Comparison of ENCODE assay signal across 19 cellular contexts in genomic region chr2:19888831-19889230, GRCh38. TPM values are rescaled to one million over a fixed set of nuclear protein-coding genes. Genes with fewer than 3 reads are reported as not detected.
DNase-seq lines count a peak whose midpoint lies in the region; ATAC-seq and TF ChIP-seq lines count a peak whose summit lies in the region.
"Had no signal": no experiment of that assay in that cellular context is flagged by ENCODE, and none has a peak within 500 bp of the region (broad histone marks: within the 10 kb centered on the region; RNA-seq: fewer than 3 reads in every experiment).

No MANE protein-coding gene starts in this region.

- no peak for TF ChIP-seq POLR2A in prostate gland (IDR thresholded peaks at IDR 0.05)

- no peaks in the 10 kb centered on the region for H3K9me3 Mint-ChIP-seq in activated T-helper 17 cell treated with anti-CD3 and anti-CD28 coated beads, Interleukin-2, amount 50 U/mL, for 72 hours
- H3K9me3 Mint-ChIP-seq in activated CD8-positive, alpha-beta T cell treated with anti-CD3 and anti-CD28 coated beads, Interleukin-2, amount 10 ng/mL, durations not matched to agents 7 days and 5 days (ENCODE audit: insufficient read depth), result no peaks in the 10 kb centered on the region
- H3K9me3 Mint-ChIP-seq: GM23338 had no signal

- H3K9me3 ChIP-seq in left ventricle myocardium inferior (replicated peaks), result no peaks in the 10 kb centered on the region
- H3K9me3 ChIP-seq in prostate gland, result no peaks in the 10 kb centered on the region
- no peaks in the 10 kb centered on the region for H3K9me3 ChIP-seq in left lung
- H3K9me3 ChIP-seq: Peyer's patch had no signal

- no peaks in the 10 kb centered on the region for H3K36me3 ChIP-seq in left ventricle myocardium inferior
- H3K36me3 ChIP-seq in prostate gland, result no peaks in the 10 kb centered on the region
- no peaks in the 10 kb centered on the region for H3K36me3 ChIP-seq in left lung
- H3K36me3 ChIP-seq: Peyer's patch had no signal

- WGBS in prostate gland, result 92% methylated on average over 4 of the region's 4 CpGs

- peaks cover 18% of the 10 kb centered on the region for H3K4me1 Mint-ChIP-seq in activated T-helper 17 cell treated with anti-CD3 and anti-CD28 coated beads, Interleukin-2, amount 50 U/mL, for 72 hours
- peaks cover 10% of the 10 kb centered on the region for H3K4me1 Mint-ChIP-seq in activated CD8-positive, alpha-beta T cell treated with anti-CD3 and anti-CD28 coated beads, Interleukin-2, amount 10 ng/mL, durations not matched to agents 7 days and 5 days (ENCODE audit: low read depth)

- H3K36me3 Mint-ChIP-seq in activated T-helper 17 cell treated with anti-CD3 and anti-CD28 coated beads, Interleukin-2, amount 50 U/mL, for 72 hours (ENCODE audit: low read depth), result peaks cover 12% of the 10 kb centered on the region
- H3K36me3 Mint-ChIP-seq in activated CD8-positive, alpha-beta T cell treated with anti-CD3 and anti-CD28 coated beads, Interleukin-2, amount 10 ng/mL, durations not matched to agents 7 days and 5 days (ENCODE audit: low read depth), result peaks cover 8% of the 10 kb centered on the region

- H3K27me3 ChIP-seq in left ventricle myocardium inferior (ENCODE audit: low read depth) (no peaks in the 10 kb centered on the region), prostate gland (replicated peaks; ENCODE audit: insufficient read depth) (no peaks in the 10 kb centered on the region), left lung (no peaks in the 10 kb centered on the region)
- H3K27me3 ChIP-seq: Peyer's patch had no signal

- no peak overlapping the region for H3K4me3 Mint-ChIP-seq in activated T-helper 17 cell treated with anti-CD3 and anti-CD28 coated beads, Interleukin-2, amount 50 U/mL, for 72 hours
- no peak overlapping the region for H3K4me3 Mint-ChIP-seq in activated CD8-positive, alpha-beta T cell treated with anti-CD3 and anti-CD28 coated beads, Interleukin-2, amount 10 ng/mL, durations not matched to agents 7 days and 5 days
- H3K4me3 Mint-ChIP-seq: CD14-positive monocyte, GM23338 had no signal

- DNase-seq in left ventricle myocardium superior (no peak), left ventricle myocardium inferior (no peak), HEK293T (ENCODE audit: extremely low spot score) (peak; percentile 2), prostate gland (ENCODE audit: low spot score) (no peak), DMS153 (lab: John Stamatoyannopoulos, UW) (no peak), left lung (no peak)
- DNase-seq in activated CD8-positive, alpha-beta T cell treated with anti-CD3 and anti-CD28 coated beads, Interleukin-2, amount 10 ng/mL, durations not matched to agents 7 days and 5 days, result no peak
- DNase-seq: GF-D8, KBM-7, MV-4-11, NCI-H1694 treated with DMSO at 0.1 percent for 48 hours, NCI-H2107, NCI-H226, NCI-H524 treated with DMSO at 0.1 percent for 48 hours, Peyer's patch had no signal

- no peak overlapping the region for H3K27ac ChIP-seq in left ventricle myocardium inferior (replicated peaks)
- peak overlapping the region; percentile 46 to 67 for H3K27ac ChIP-seq in prostate gland
- H3K27ac ChIP-seq in left lung, result no peak overlapping the region
- H3K27ac ChIP-seq: Peyer's patch had no signal

- H3K4me1 ChIP-seq in left ventricle myocardium inferior, result peaks cover 31% of the 10 kb centered on the region
- peaks cover 3% of the 10 kb centered on the region for H3K4me1 ChIP-seq in prostate gland (replicated peaks)
- peaks cover 0 to 5% of the 10 kb centered on the region in 2 donors for H3K4me1 ChIP-seq in left lung
- H3K4me1 ChIP-seq: Peyer's patch had no signal

- ATAC-seq in left ventricle myocardium superior (peak; percentile 60), left lung (no peak)
- peak; percentile 21 for ATAC-seq in activated T-helper 17 cell treated with anti-CD3 and anti-CD28 coated beads, Interleukin-2, amount 50 U/mL, for 72 hours (replicated peaks)
- ATAC-seq in activated CD8-positive, alpha-beta T cell treated with anti-CD3 and anti-CD28 coated beads, Interleukin-2, amount 10 ng/mL, durations not matched to agents 7 days and 5 days, result no peak
- ATAC-seq: GM23338, HCT116 had no signal

- intact Hi-C loops in left ventricle myocardium superior (cut with micrococcal nuclease), result no loop called here
- intact Hi-C loops in left ventricle myocardium inferior (cut with micrococcal nuclease), result no loop called here
- intact Hi-C loops in prostate gland (cut with DNase I), result no loop called here
- intact Hi-C loops in left lung (cut with DNase I), result no loop called here

- H3K4me3 ChIP-seq in left ventricle myocardium inferior, result no peak overlapping the region
- H3K4me3 ChIP-seq in prostate gland, result no peak overlapping the region
- no peak overlapping the region for H3K4me3 ChIP-seq in left lung
- H3K4me3 ChIP-seq: GM23338, Peyer's patch had no signal

- no peak for TF ChIP-seq CTCF in left ventricle myocardium inferior (IDR thresholded peaks at IDR 0.05; ENCODE audit: borderline replicate concordance)
- no peak for TF ChIP-seq CTCF in prostate gland (IDR thresholded peaks at IDR 0.05)
- no peak for TF ChIP-seq CTCF in left lung (IDR thresholded peaks at IDR 0.05)

- H3K27ac Mint-ChIP-seq in activated T-helper 17 cell treated with anti-CD3 and anti-CD28 coated beads, Interleukin-2, amount 50 U/mL, for 72 hours, result no peak overlapping the region
- no peak overlapping the region for H3K27ac Mint-ChIP-seq in activated CD8-positive, alpha-beta T cell treated with anti-CD3 and anti-CD28 coated beads, Interleukin-2, amount 10 ng/mL, durations not matched to agents 7 days and 5 days
- H3K27ac Mint-ChIP-seq: GM23338 had no signal

- CTCF ChIA-PET in HEK293T (lab: Yijun Ruan, JAX), result no interaction called here
- CTCF ChIA-PET in activated CD8-positive, alpha-beta T cell treated with anti-CD3 and anti-CD28 coated beads, Interleukin-2, amount 10 ng/mL, durations not matched to agents 7 days and 5 days (lab: Charles Lee), result interaction anchor here (0.8 kb wide), 1 partner anchor 101 kb away, joined by 3 read pairs; the partner anchor contains the start of gene WDR35

- H3K27me3 Mint-ChIP-seq in activated T-helper 17 cell treated with anti-CD3 and anti-CD28 coated beads, Interleukin-2, amount 50 U/mL, for 72 hours, result no peaks in the 10 kb centered on the region
- no peaks in the 10 kb centered on the region for H3K27me3 Mint-ChIP-seq in activated CD8-positive, alpha-beta T cell treated with anti-CD3 and anti-CD28 coated beads, Interleukin-2, amount 10 ng/mL, durations not matched to agents 7 days and 5 days (ENCODE audit: low read depth)

- POLR2A ChIA-PET in HEK293T (lab: Yijun Ruan, JAX), result interaction anchor here (1.7 kb wide), 1 partner anchor 13 kb away, joined by 6 read pairs; the partner anchor contains the start of gene TTC32
- POLR2A ChIA-PET in activated CD8-positive, alpha-beta T cell treated with anti-CD3 and anti-CD28 coated beads, Interleukin-2, amount 10 ng/mL, durations not matched to agents 7 days and 5 days (lab: Charles Lee), result no interaction called here

TF ChIP-seq in HEK293T, 16 proteins besides CTCF, POLR2A, EP300 and RAD21:
- TF ChIP-seq NFRKB (IDR thresholded peaks at IDR 0.05) (no peak), L3MBTL2 (conservative IDR thresholded peaks at IDR 0.05) (no peak), BHLHE40 (IDR thresholded peaks at IDR 0.05; ENCODE audit: borderline replicate concordance) (no peak), FOXA1 (IDR thresholded peaks at IDR 0.05) (no peak)

RNA-seq across cellular contexts. Expression of gene TTC32, which starts 13.0 kb away (rescaled TPM):
- total RNA-seq in left ventricle myocardium superior (4.0 TPM), left ventricle myocardium inferior (4.9 TPM), prostate gland (10 to 100 TPM; 16.6 to 20.6 TPM), left lung (1 to 10 TPM; 6.6 to 9.3 TPM)
- total RNA-seq in activated T-helper 17 cell treated with anti-CD3 and anti-CD28 coated beads, Interleukin-2, amount 50 U/mL, for 72 hours, result 10 to 100 TPM; 19.5 to 62.7 TPM
- 10 to 100 TPM; 19.3 to 21.9 TPM for total RNA-seq in activated CD8-positive, alpha-beta T cell treated with anti-CD3 and anti-CD28 coated beads, Interleukin-2, amount 10 ng/mL, durations not matched to agents 7 days and 5 days

Comparison
In these comparisons a context has a peak if more than half of its experiments do, and no peak if none do; other contexts are left out.
1. ATAC-seq: peak in left ventricle myocardium superior (single experiment) and activated T-helper 17 cell treated with anti-CD3 and anti-CD28 coated beads, Interleukin-2, amount 50 U/mL, for 72 hours (single experiment); none in activated CD8-positive, alpha-beta T cell treated with anti-CD3 and anti-CD28 coated beads, Interleukin-2, amount 10 ng/mL, durations not matched to agents 7 days and 5 days (single experiment) and left lung (single experiment).
2. H3K27ac ChIP-seq: peak in prostate gland (2 of 2); none in left ventricle myocardium inferior (single experiment) and left lung (0 of 2).